ENCODE assay signal across 8 cellular contexts in genomic region chr2:230067990-230068657, GRCh38. TPM values are rescaled to one million over a fixed set of nuclear protein-coding genes. Genes with fewer than 3 reads are reported as not detected.
DNase-seq lines count a peak whose midpoint lies in the region; ATAC-seq and TF ChIP-seq lines count a peak whose summit lies in the region.

No MANE protein-coding gene starts in this region.

- H3K27ac Mint-ChIP-seq in natural killer cell treated with Interleukin-12 subunit alpha and Interleukin-12 subunit beta and Interleukin-15 and Interleukin-18, amount 100 ng/mL, for 72 hours, result no peak overlapping the region

- H3K4me3 ChIP-seq in foreskin fibroblast (ENCODE audit: low read depth in 1 of 2, low read length in 2 of 2) (peak overlapping the region; percentile 54), tibial nerve (peak overlapping the region; percentile 63 to 77 (median 68))

- H3K27ac ChIP-seq in tibial nerve, result peak overlapping the region; percentile 58 to 83 (median 74)

- H3K4me1 Mint-ChIP-seq in natural killer cell treated with Interleukin-12 subunit alpha and Interleukin-12 subunit beta and Interleukin-15 and Interleukin-18, amount 100 ng/mL, for 72 hours (ENCODE audit: low read depth in 2 of 2), result peaks cover 16 to 21% of the 10 kb centered on the region in 2 donors

- no peaks in the 10 kb centered on the region for H3K36me3 ChIP-seq in tibial nerve

- H3K9me3 ChIP-seq in tibial nerve, result no peaks in the 10 kb centered on the region

- peak overlapping the region; percentile 95 for H3K4me3 Mint-ChIP-seq in natural killer cell treated with Interleukin-12 subunit alpha and Interleukin-12 subunit beta and Interleukin-15 and Interleukin-18, amount 100 ng/mL, for 72 hours

- H3K4me1 ChIP-seq in tibial nerve, result peaks cover 0 to 19% (median 6%) of the 10 kb centered on the region in 4 donors

- H3K9me3 Mint-ChIP-seq in natural killer cell treated with Interleukin-12 subunit alpha and Interleukin-12 subunit beta and Interleukin-15 and Interleukin-18, amount 100 ng/mL, for 72 hours, result no peaks in the 10 kb centered on the region

- H3K27me3 Mint-ChIP-seq in natural killer cell treated with Interleukin-12 subunit alpha and Interleukin-12 subunit beta and Interleukin-15 and Interleukin-18, amount 100 ng/mL, for 72 hours, result peaks cover 9 to 22% of the 10 kb centered on the region in 2 donors

- no peaks in the 10 kb centered on the region for H3K36me3 Mint-ChIP-seq in natural killer cell treated with Interleukin-12 subunit alpha and Interleukin-12 subunit beta and Interleukin-15 and Interleukin-18, amount 100 ng/mL, for 72 hours

- peak; percentile 27 for ATAC-seq in HG02610 (IDR thresholded peaks at IDR 0.05; ENCODE audit: unreplicated experiment)
- ATAC-seq in natural killer cell treated with Interleukin-12 subunit alpha and Interleukin-12 subunit beta and Interleukin-15 and Interleukin-18, amount 100 ng/mL, for 72 hours, result peak; percentile 68 to 69

- TF ChIP-seq POLR2A in tibial nerve (IDR thresholded peaks at IDR 0.05), result no peak

- TF ChIP-seq EP300 in tibial nerve (IDR thresholded peaks at IDR 0.05), result no peak

- DNase-seq in GM10266 (ENCODE audit: extremely low spot score), result peak; percentile 45
- peak; percentile 75 for DNase-seq in NCI-H510A treated with DMSO at 0.1 percent for 48 hours (lab: John Stamatoyannopoulos, UW)
- peak; percentile 11 for DNase-seq in activated T-helper 1 cell treated with Interleukin-2 at 50 U/mL for 16 hours (ENCODE audit: low read depth)
- DNase-seq in foreskin fibroblast, result peak; percentile 21 to 68
- peak; percentile 63 for DNase-seq in natural killer cell treated with Interleukin-12 subunit alpha and Interleukin-12 subunit beta and Interleukin-15 and Interleukin-18, amount 100 ng/mL, for 72 hours (ENCODE audit: low spot score)
- DNase-seq in tibial nerve (ENCODE audit: low spot score in 2 of 2), result no peak
- DNase-seq in NCI-H446 treated with DMSO at 0.1 percent for 48 hours (lab: John Stamatoyannopoulos, UW), result no peak

- no peaks in the 10 kb centered on the region for H3K27me3 ChIP-seq in tibial nerve

- 0% methylated on average over 8 to 26 of the region's 65 CpGs for WGBS in tibial nerve, 2 donors

- TF ChIP-seq CTCF in GM10266 (IDR thresholded peaks at IDR 0.05; ENCODE audit: control insufficient read depth, insufficient read depth, low read depth, missing control alignments), result no peak
- no peak for TF ChIP-seq CTCF in foreskin fibroblast (IDR thresholded peaks at IDR 0.05; ENCODE audit: low read depth, low read length)
- peak in 2 of 5 experiments; percentile 7 to 22 for TF ChIP-seq CTCF in tibial nerve (IDR thresholded peaks at IDR 0.05)

RNA-seq across cellular contexts. Expression of gene SLC16A14, which starts 0.6 kb away (rescaled TPM):
- under 1 TPM in 1 of 2 donors, not detected in 1; 1.00 TPM for total RNA-seq in natural killer cell treated with Interleukin-12 subunit alpha and Interleukin-12 subunit beta and Interleukin-15 and Interleukin-18, amount 100 ng/mL, for 72 hours
- total RNA-seq in tibial nerve, result 10 to 100 TPM in 1 of 4 donors, 1 to 10 TPM in 3; 7.5 to 11.4 (median 9.1) TPM

Comparison
In these comparisons a context has a peak if more than half of its experiments do, and no peak if none do; other contexts are left out.
1. DNase-seq: peak in GM10266 (single experiment), NCI-H510A treated with DMSO at 0.1 percent for 48 hours (single experiment), activated T-helper 1 cell treated with Interleukin-2 at 50 U/mL for 16 hours (single experiment), foreskin fibroblast (2 of 2) and natural killer cell treated with Interleukin-12 subunit alpha and Interleukin-12 subunit beta and Interleukin-15 and Interleukin-18, amount 100 ng/mL, for 72 hours (single experiment); none in tibial nerve (0 of 2) and NCI-H446 treated with DMSO at 0.1 percent for 48 hours (single experiment).
2. RNA of gene SLC16A14, which starts 0.6 kb away (total RNA-seq): 7.5 to 11.4 TPM in tibial nerve; 1.00 TPM in natural killer cell treated with Interleukin-12 subunit alpha and Interleukin-12 subunit beta and Interleukin-15 and Interleukin-18, amount 100 ng/mL, for 72 hours; every median in the first group is over 4 times any median in the second.